Comparison of ENCODE assay signal across 1 cellular context in genomic region chr1:226107471-226108460, GRCh38.
TF ChIP-seq lines count a peak whose summit lies in the region.

No MANE protein-coding gene starts in this region.

TF ChIP-seq in GM12878, 131 proteins besides CTCF, POLR2A, EP300 and RAD21:
- TF ChIP-seq MEF2B (IDR thresholded peaks at IDR 0.05; ENCODE audit: partially characterized antibody, poor library complexity, severe bottlenecking) (peak; percentile 97), NFYA (IDR thresholded peaks at IDR 0.05; ENCODE audit: borderline replicate concordance, low read depth, low read length) (no peak), YBX1 (IDR thresholded peaks at IDR 0.05) (peak; percentile 76; the same call in 1 of the 2 replicates), GABPA (IDR thresholded peaks at IDR 0.05; ENCODE audit: low read depth) (no peak), SMC3 (IDR thresholded peaks at IDR 0.05; ENCODE audit: borderline replicate concordance, low read length) (peak; percentile 25; the same call in 1 of the 2 replicates)
TF ChIP-seq in GM12878: peak in this region for 3.
